ENCODE assay signal across 12 cellular contexts in the genomic region with DNA sequence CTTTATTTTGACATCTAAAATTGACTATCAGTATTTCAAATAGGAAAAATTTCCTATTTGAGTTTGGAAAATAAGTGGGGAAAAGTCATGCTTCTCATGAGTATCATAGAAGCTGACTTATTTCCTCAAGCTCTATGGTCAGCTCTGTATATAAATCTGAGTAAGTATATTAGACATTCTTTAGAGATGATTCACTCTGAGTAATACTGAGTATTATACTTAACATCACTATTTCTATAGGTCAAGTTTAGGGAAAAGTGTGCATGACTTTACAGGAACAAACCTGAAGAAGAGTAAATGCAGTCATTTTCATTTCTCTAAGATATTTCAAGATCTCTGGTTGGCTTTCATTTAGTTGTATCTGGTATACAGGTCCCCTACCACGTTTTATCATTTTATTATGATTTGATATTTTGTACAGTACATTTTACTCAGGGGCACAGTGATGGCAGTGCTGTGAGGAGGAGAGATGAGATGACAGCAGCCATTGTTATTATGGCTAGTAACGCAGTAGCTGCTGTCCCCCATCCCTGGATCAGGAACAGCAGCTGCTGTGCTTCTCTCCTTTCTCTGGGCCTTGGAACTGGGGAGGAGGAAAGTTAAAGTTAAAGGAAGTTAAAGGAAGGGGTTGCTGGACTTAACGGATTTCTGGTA. TPM values are rescaled to one million over a fixed set of nuclear protein-coding genes. Genes with fewer than 3 reads are reported as not detected.
DNase-seq lines count a peak whose midpoint lies in the region; ATAC-seq and TF ChIP-seq lines count a peak whose summit lies in the region.
"Had no signal": no experiment of that assay in that cellular context is flagged by ENCODE, and none has a peak within 500 bp of the region (broad histone marks: within the 10 kb centered on the region; RNA-seq: fewer than 3 reads in every experiment).

No MANE protein-coding gene starts in this region.

- ATAC-seq in HG02610 (IDR thresholded peaks at IDR 0.05; ENCODE audit: unreplicated experiment) = peak; percentile 78
- ATAC-seq in GM19397 (IDR thresholded peaks at IDR 0.05; ENCODE audit: unreplicated experiment) = no peak

- H3K27ac Mint-ChIP-seq in CD14-positive monocyte (peak overlapping the region in 6 of 7 donors; percentile 68 to 95 (median 82)), glutamatergic neuron (ENCODE audit: unreplicated experiment) (no peak overlapping the region)

- no peaks in the 10 kb centered on the region for H3K27me3 Mint-ChIP-seq in CD14-positive monocyte (ENCODE audit: low read depth in 3 of 3)
- peaks cover 4% of the 10 kb centered on the region for H3K27me3 Mint-ChIP-seq in glutamatergic neuron (ENCODE audit: unreplicated experiment)

- TF ChIP-seq CTCF in CD14-positive monocyte (IDR thresholded peaks at IDR 0.05) (no peak), VCaP (conservative IDR thresholded peaks at IDR 0.05) (no peak), glutamatergic neuron (IDR thresholded peaks at IDR 0.05; ENCODE audit: partially characterized antibody, unreplicated experiment) (no peak)

- peaks cover 30% of the 10 kb centered on the region for H3K4me1 Mint-ChIP-seq in CD14-positive monocyte
- H3K4me1 Mint-ChIP-seq in glutamatergic neuron (ENCODE audit: low read depth, unreplicated experiment) = peaks cover 38% of the 10 kb centered on the region

- intact Hi-C loops in CD14-positive monocyte (cut with micrococcal nuclease) = no loop called here

- no peak overlapping the region for H3K4me3 Mint-ChIP-seq in CD14-positive monocyte
- peak overlapping the region; percentile 5 for H3K4me3 Mint-ChIP-seq in glutamatergic neuron (ENCODE audit: unreplicated experiment)

- H3K9me3 Mint-ChIP-seq in CD14-positive monocyte (no peaks in the 10 kb centered on the region), glutamatergic neuron (ENCODE audit: unreplicated experiment) (peaks cover 1% of the 10 kb centered on the region)

- peak overlapping the region; percentile 99 for H3K27ac ChIP-seq in VCaP

- H3K36me3 Mint-ChIP-seq in CD14-positive monocyte (peaks cover 33 to 48% of the 10 kb centered on the region in 2 donors), glutamatergic neuron (ENCODE audit: unreplicated experiment) (no peaks in the 10 kb centered on the region)

- DNase-seq in CD14-positive monocyte (ENCODE audit: low spot score) = no peak
- DNase-seq in glutamatergic neuron = no peak
- no peak for DNase-seq in NCI-H748 treated with DMSO at 0.1 percent for 48 hours (lab: John Stamatoyannopoulos, UW)
- no peak for DNase-seq in NCI-H1105 (lab: John Stamatoyannopoulos, UW)
- no peak for DNase-seq in NCI-H2081 treated with DMSO at 0.1 percent for 48 hours (lab: John Stamatoyannopoulos, UW)
- DNase-seq: activated CD4-positive, alpha-beta T cell treated with anti-CD3 and anti-CD28 coated beads, Interleukin-2, amount 50 U/mL, for 1 hour; NCI-H524 treated with DMSO at 0.1 percent for 48 hours had no signal

RNA-seq across cellular contexts. Expression of gene SND1, which starts 15.2 kb away (rescaled TPM):
- 10 to 100 TPM; 79.8 to 97.3 TPM for polyA plus RNA-seq in CD14-positive monocyte
- total RNA-seq in glutamatergic neuron (ENCODE audit: unreplicated experiment) = 165 TPM

RNA-seq across cellular contexts. Expression of gene PAX4, which starts 49.2 kb away (rescaled TPM):
- not detected for polyA plus RNA-seq in CD14-positive monocyte
- not detected for total RNA-seq in glutamatergic neuron (ENCODE audit: unreplicated experiment)
- total RNA-seq: G401, lung microvascular endothelial cell had no signal
